9 cellular contexts compared by ENCODE assay signal in the genomic region with DNA sequence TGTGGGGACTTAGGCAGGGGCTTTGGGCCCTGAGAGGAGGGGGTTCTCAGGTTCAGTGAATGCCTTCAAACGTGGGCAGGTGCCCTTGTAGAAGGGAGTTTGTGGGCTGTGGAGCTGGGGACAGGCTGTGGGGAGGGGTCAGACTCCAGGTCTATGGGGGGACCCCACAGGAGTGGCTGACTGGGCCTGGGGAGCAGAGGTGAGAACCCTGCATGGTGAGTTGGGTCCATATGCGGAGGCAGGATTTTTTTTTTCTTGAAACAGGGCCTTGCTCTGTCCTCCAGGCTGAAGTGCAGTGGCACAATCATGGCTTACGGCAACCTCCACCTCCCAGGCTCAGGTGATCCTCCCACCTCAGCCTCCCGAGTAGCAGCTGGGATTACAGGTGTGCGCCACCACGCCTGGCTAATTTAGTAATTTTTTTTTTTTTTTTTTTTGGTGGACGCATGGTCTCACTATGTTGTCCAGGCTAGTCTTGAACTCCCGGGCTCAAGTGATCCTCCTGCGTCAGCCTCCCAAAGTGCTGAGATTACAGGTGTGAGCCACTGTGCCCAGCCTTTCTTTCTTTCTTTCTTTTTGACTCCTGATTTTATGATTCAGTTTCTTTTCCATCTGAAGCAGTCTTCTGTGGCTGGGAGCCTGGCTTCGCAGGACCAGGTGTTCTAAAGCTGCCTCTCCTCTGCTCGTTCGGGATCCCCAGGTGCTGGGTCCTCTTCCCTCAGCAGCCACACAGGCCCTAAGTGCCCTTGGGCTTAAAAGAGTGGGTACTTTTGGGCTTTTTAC. TPM values are rescaled to one million over a fixed set of nuclear protein-coding genes. Genes with fewer than 3 reads are reported as not detected.
DNase-seq lines count a peak whose midpoint lies in the region; ATAC-seq and TF ChIP-seq lines count a peak whose summit lies in the region.
"Had no signal": no experiment of that assay in that cellular context is flagged by ENCODE, and none has a peak within 500 bp of the region (broad histone marks: within the 10 kb centered on the region; RNA-seq: fewer than 3 reads in every experiment).

No MANE protein-coding gene starts in this region.

- intact Hi-C loops in activated CD4-positive, alpha-beta T cell treated with anti-CD3 and anti-CD28 coated beads for 36 hours (cut with DNase I, micrococcal nuclease) = no loop called here
- intact Hi-C loops in sciatic nerve (cut with DNase I) = no loop called here

- POLR2A ChIA-PET in activated CD4-positive, alpha-beta T cell treated with anti-CD3 and anti-CD28 coated beads for 36 hours (lab: Charles Lee) = no interaction called here

- TF ChIP-seq CTCF in OCI-LY3 (IDR thresholded peaks at IDR 0.05; ENCODE audit: low read depth, low read length) (no peak), endodermal cell (conservative IDR thresholded peaks at IDR 0.05) (no peak)

- WGBS in endodermal cell (ENCODE audit: insufficient coverage in 1 of 2, insufficient read length in 1 of 2), 2 experiments = 94 to 95% methylated on average over 6 to 12 of the region's 12 CpGs

- peak overlapping the region; percentile 25 for H3K27ac Mint-ChIP-seq in activated CD4-positive, alpha-beta T cell treated with anti-CD3 and anti-CD28 coated beads for 36 hours
- H3K27ac Mint-ChIP-seq in endodermal cell = no peak overlapping the region

- peak overlapping the region; percentile 86 for H3K4me2 ChIP-seq in OCI-LY3 (ENCODE audit: low read length)

- H3K9me3 ChIP-seq in OCI-LY3 (ENCODE audit: insufficient read depth, low read length) (no peaks in the 10 kb centered on the region), endodermal cell (ENCODE audit: control insufficient read depth, low read length) (no peaks in the 10 kb centered on the region)

- CTCF ChIA-PET in activated CD4-positive, alpha-beta T cell treated with anti-CD3 and anti-CD28 coated beads for 36 hours (lab: Charles Lee) = interaction anchor here (0.8 kb wide), 1 partner anchor 36 kb away, joined by 3 read pairs; no protein-coding TSS in a partner anchor

- no peaks in the 10 kb centered on the region for H3K79me2 ChIP-seq in OCI-LY3 (ENCODE audit: low read length)

- 0 out of 2 replicates have a peak overlapping the region, but pooled peaks have one; percentile 95 for H2AFZ ChIP-seq in OCI-LY3 (ENCODE audit: low read depth, low read length)

- H3K4me3 ChIP-seq in OCI-LY3 (ENCODE audit: low read length) (peak overlapping the region; percentile 98), endodermal cell (ENCODE audit: low read length) (peak overlapping the region; percentile 76)

- H3K27me3 ChIP-seq in OCI-LY3 (ENCODE audit: low read depth, low read length) (no peaks in the 10 kb centered on the region), endodermal cell (ENCODE audit: control insufficient read depth, insufficient read depth, low read length, poor library complexity, severe bottlenecking) (no peaks in the 10 kb centered on the region)

- H3K36me3 ChIP-seq in OCI-LY3 (replicated peaks; ENCODE audit: low read depth, low read length) (no peaks in the 10 kb centered on the region), endodermal cell (ENCODE audit: control insufficient read depth, insufficient read depth, low read length) (no peaks in the 10 kb centered on the region)

- no peak overlapping the region for H3K27ac ChIP-seq in OCI-LY3 (ENCODE audit: low read length)
- no peak overlapping the region for H3K27ac ChIP-seq in endodermal cell (ENCODE audit: low read depth, low read length)

- H3K9ac ChIP-seq in OCI-LY3 (ENCODE audit: low read length) (peak overlapping the region; percentile 90), endodermal cell (ENCODE audit: extremely low read depth, low read length, poor library complexity, severe bottlenecking) (no peak overlapping the region)

- ATAC-seq in activated CD4-positive, alpha-beta T cell treated with anti-CD3 and anti-CD28 coated beads for 36 hours = no peak
- ATAC-seq in sciatic nerve (peak; percentile 3), GM19351 (IDR thresholded peaks at IDR 0.05; ENCODE audit: unreplicated experiment) (no peak)

- no peak for DNase-seq in activated CD4-positive, alpha-beta T cell treated with anti-CD3 and anti-CD28 coated beads for 36 hours
- no peak for DNase-seq in activated CD4-positive, alpha-beta T cell treated with anti-CD3 and anti-CD28 coated beads, Interleukin-2, amount 50 U/mL, for 4 hours
- DNase-seq in endodermal cell (no peak), sciatic nerve (ENCODE audit: low spot score) (no peak), cerebellar nuclear complex (lab: John Stamatoyannopoulos, UW) (no peak), NCI-H2081 (lab: John Stamatoyannopoulos, UW) (no peak)
- DNase-seq: substantia nigra had no signal

- H3K4me1 Mint-ChIP-seq in activated CD4-positive, alpha-beta T cell treated with anti-CD3 and anti-CD28 coated beads for 36 hours = peaks cover 18% of the 10 kb centered on the region
- peaks cover 32% of the 10 kb centered on the region for H3K4me1 Mint-ChIP-seq in endodermal cell

- H3K36me3 Mint-ChIP-seq in activated CD4-positive, alpha-beta T cell treated with anti-CD3 and anti-CD28 coated beads for 36 hours (ENCODE audit: low read depth) = no peaks in the 10 kb centered on the region
- H3K36me3 Mint-ChIP-seq in endodermal cell (ENCODE audit: low read depth) = no peaks in the 10 kb centered on the region

- peaks cover 14% of the 10 kb centered on the region for H3K4me1 ChIP-seq in OCI-LY3 (ENCODE audit: low read length)
- H3K4me1 ChIP-seq in endodermal cell (ENCODE audit: control insufficient read depth, insufficient read depth, low read length) = peaks cover 7% of the 10 kb centered on the region

- H3K9me3 Mint-ChIP-seq in activated CD4-positive, alpha-beta T cell treated with anti-CD3 and anti-CD28 coated beads for 36 hours (ENCODE audit: low read depth) = no peaks in the 10 kb centered on the region
- no peaks in the 10 kb centered on the region for H3K9me3 Mint-ChIP-seq in endodermal cell

- H3K4me3 Mint-ChIP-seq in activated CD4-positive, alpha-beta T cell treated with anti-CD3 and anti-CD28 coated beads for 36 hours = peak overlapping the region; percentile 66
- peak overlapping the region; percentile 65 for H3K4me3 Mint-ChIP-seq in endodermal cell

- H3K27me3 Mint-ChIP-seq in activated CD4-positive, alpha-beta T cell treated with anti-CD3 and anti-CD28 coated beads for 36 hours = no peaks in the 10 kb centered on the region
- peaks cover 8% of the 10 kb centered on the region for H3K27me3 Mint-ChIP-seq in endodermal cell (ENCODE audit: insufficient read depth)

- H4K20me1 ChIP-seq in OCI-LY3 (ENCODE audit: insufficient read depth, low read length) = no peaks in the 10 kb centered on the region

RNA-seq across cellular contexts. Expression of a gene that starts 19.0 kb away (rescaled TPM):
- total RNA-seq in activated CD4-positive, alpha-beta T cell treated with anti-CD3 and anti-CD28 coated beads for 36 hours = 10 to 100 TPM; 51.8 to 85.3 TPM
- total RNA-seq in endodermal cell (10 to 100 TPM; 30.1 to 37.2 TPM), sciatic nerve (39.4 TPM)
- 6.1 TPM for polyA plus RNA-seq in endodermal cell (2013, experiment 1 of 2)
- polyA plus RNA-seq in endodermal cell (2013, experiment 2 of 2) = 5.2 TPM
